ENCODE assay signal across 10 cellular contexts in genomic region chr15:50390549-50391264, GRCh38. TPM values are rescaled to one million over a fixed set of nuclear protein-coding genes. Genes with fewer than 3 reads are reported as not detected.
DNase-seq lines count a peak whose midpoint lies in the region; ATAC-seq and TF ChIP-seq lines count a peak whose summit lies in the region.
"Had no signal": no experiment of that assay in that cellular context is flagged by ENCODE, and none has a peak within 500 bp of the region (broad histone marks: within the 10 kb centered on the region; RNA-seq: fewer than 3 reads in every experiment).

No MANE protein-coding gene starts in this region.

- H3K79me2 ChIP-seq in smooth muscle cell (ENCODE audit: low read depth): no peaks in the 10 kb centered on the region

- H4K20me1 ChIP-seq in smooth muscle cell (ENCODE audit: low read depth): no peaks in the 10 kb centered on the region

- peak overlapping the region; percentile 24 for H3K27ac ChIP-seq in smooth muscle cell (ENCODE audit: low read depth)

- no peak overlapping the region for H3K4me2 ChIP-seq in smooth muscle cell

- no peak overlapping the region for H2AFZ ChIP-seq in smooth muscle cell (ENCODE audit: low read depth)

- 63% methylated on average over 4 of the region's 4 CpGs for WGBS in smooth muscle cell (ENCODE audit: low lambda C conversion rate)

- H3K9me3 ChIP-seq in smooth muscle cell (replicated peaks; ENCODE audit: low read depth): no peaks in the 10 kb centered on the region

- no peaks in the 10 kb centered on the region for H3F3A ChIP-seq in smooth muscle cell (ENCODE audit: low read depth)

- DNase-seq in SIG-M5 treated with dmso at 0.1 percent for 504 hours (lab: John Stamatoyannopoulos, UW; ENCODE audit: unreplicated experiment): peak; percentile 70
- no peak for DNase-seq in smooth muscle cell (lab: John Stamatoyannopoulos, UW; ENCODE audit: unreplicated experiment)
- DNase-seq in effector CD4-positive, alpha-beta T cell: no peak
- no peak for DNase-seq in midbrain (lab: John Stamatoyannopoulos, UW)
- no peak for DNase-seq in DMS 273 (lab: John Stamatoyannopoulos, UW; ENCODE audit: unreplicated experiment)
- DNase-seq: activated naive CD4-positive, alpha-beta T cell treated with anti-CD3 and anti-CD28 coated beads for 36 hours; IMR-90 had no signal

- no peak overlapping the region for H3K9ac ChIP-seq in smooth muscle cell (ENCODE audit: low read depth)

- TF ChIP-seq CTCF in smooth muscle cell (IDR thresholded peaks at IDR 0.05; ENCODE audit: borderline replicate concordance, insufficient read depth, poor library complexity, severe bottlenecking): no peak

- H3K4me3 ChIP-seq in smooth muscle cell: no peak overlapping the region

- no peaks in the 10 kb centered on the region for H3K4me1 ChIP-seq in smooth muscle cell (ENCODE audit: low read depth)

- no peaks in the 10 kb centered on the region for H3K36me3 ChIP-seq in smooth muscle cell (ENCODE audit: low read depth)

- H3K27me3 ChIP-seq in smooth muscle cell (ENCODE audit: low read depth): no peaks in the 10 kb centered on the region

- ATAC-seq in GM19438 (IDR thresholded peaks at IDR 0.05; ENCODE audit: low read depth, unreplicated experiment) (peak; percentile 79), HG03097 (IDR thresholded peaks at IDR 0.05; ENCODE audit: low FRiP score, unreplicated experiment) (peak; percentile 54), HG02571 (IDR thresholded peaks at IDR 0.05; ENCODE audit: unreplicated experiment) (no peak)

RNA-seq across cellular contexts. Expression of gene USP8, which starts 33.5 kb away (rescaled TPM):
- total RNA-seq in smooth muscle cell: 50.4 and 69.9 TPM in 2 replicates
- polyA plus RNA-seq in smooth muscle cell: 38.3 and 46.0 TPM in 2 replicates

RNA-seq across cellular contexts. Expression of gene GABPB1, which starts 35.7 kb away (rescaled TPM):
- 49.3 and 49.7 TPM in 2 replicates for total RNA-seq in smooth muscle cell
- polyA plus RNA-seq in smooth muscle cell: 21.6 and 24.1 TPM in 2 replicates
